Comparison of ENCODE assay signal across 9 cellular contexts in the genomic region with DNA sequence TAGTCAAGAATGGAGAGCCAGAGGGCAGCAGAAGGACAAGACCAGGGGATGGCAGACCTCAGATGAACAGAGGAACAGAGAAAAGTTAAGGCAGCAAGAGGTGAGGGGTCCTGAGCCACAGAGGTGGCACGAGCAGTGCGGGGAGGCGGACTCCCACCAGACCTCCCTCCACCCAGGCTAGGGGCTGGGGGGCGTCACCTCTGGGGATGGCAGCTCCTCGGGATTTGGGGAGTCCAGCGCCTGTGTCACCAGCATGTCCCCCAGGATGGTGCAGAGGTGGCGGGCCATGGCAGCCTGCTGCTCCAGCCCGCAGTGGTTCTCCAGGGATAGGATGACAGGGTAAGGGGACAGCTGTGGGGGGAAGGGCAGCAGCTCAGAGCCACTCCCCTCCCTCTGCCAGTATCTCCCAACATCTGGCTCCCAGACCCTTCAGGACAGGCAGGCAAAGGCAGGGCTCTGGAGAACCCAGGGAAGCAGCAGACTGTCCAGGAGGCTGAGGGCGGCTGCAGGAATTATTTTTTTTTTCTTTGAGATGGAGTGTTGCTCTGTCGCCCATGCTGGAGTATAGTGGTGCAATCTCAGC.
"Had no signal": no experiment of that assay in that cellular context is flagged by ENCODE, and none has a peak within 500 bp of the region (broad histone marks: within the 10 kb centered on the region; RNA-seq: fewer than 3 reads in every experiment).

No MANE protein-coding gene starts in this region.

- H3K27me3 ChIP-seq: ovary, suprapubic skin had no signal

- DNase-seq: activated B cell treated with CpG ODN at 0.5 μM for 24 hours; activated CD4-positive, alpha-beta T cell treated with anti-CD3 and anti-CD28 coated beads, Interleukin-2, amount 10 ng/mL, durations not matched to agents 7 days and 5 days; endodermal cell; erythroblast; left lung; ovary; stimulated activated CD4-positive, alpha-beta T cell treated with anti-CD3 and anti-CD28 coated beads, Interleukin-2, amount 100 ng/mL, for 48 hours; stimulated activated naive CD8-positive, alpha-beta T cell treated with anti-CD3 and anti-CD28 coated beads, Interleukin-15, Interleukin-2, amounts not matched to agents 100 U/mL and 50 U/mL, for 24 hours had no signal

- H3K4me3 ChIP-seq: left lung, ovary, suprapubic skin had no signal

- H3K36me3 ChIP-seq: ovary had no signal

- H3K4me1 ChIP-seq: left lung had no signal

- H3K9me3 ChIP-seq: left lung, ovary, suprapubic skin had no signal

- H3K27ac ChIP-seq: left lung, ovary, suprapubic skin had no signal

- ATAC-seq: left lung; stimulated activated naive CD8-positive, alpha-beta T cell treated with anti-CD3 and anti-CD28 coated beads, Interleukin-15, Interleukin-2, amounts not matched to agents 100 U/mL and 50 U/mL, for 24 hours had no signal
